In genomic region chr3:43286115-43286885, GRCh38 we compare ENCODE assay signal across 1 cellular context.
TF ChIP-seq lines count a peak whose summit lies in the region.

Gene SNRK, plus strand, starts transcription at chr3:43286540. Its CDS starts 16,664 bp downstream, at chr3:43303204.

TF ChIP-seq in A549, 52 proteins besides CTCF, POLR2A, EP300 and RAD21 (continued from another document):
- TF ChIP-seq, protein P1, sequence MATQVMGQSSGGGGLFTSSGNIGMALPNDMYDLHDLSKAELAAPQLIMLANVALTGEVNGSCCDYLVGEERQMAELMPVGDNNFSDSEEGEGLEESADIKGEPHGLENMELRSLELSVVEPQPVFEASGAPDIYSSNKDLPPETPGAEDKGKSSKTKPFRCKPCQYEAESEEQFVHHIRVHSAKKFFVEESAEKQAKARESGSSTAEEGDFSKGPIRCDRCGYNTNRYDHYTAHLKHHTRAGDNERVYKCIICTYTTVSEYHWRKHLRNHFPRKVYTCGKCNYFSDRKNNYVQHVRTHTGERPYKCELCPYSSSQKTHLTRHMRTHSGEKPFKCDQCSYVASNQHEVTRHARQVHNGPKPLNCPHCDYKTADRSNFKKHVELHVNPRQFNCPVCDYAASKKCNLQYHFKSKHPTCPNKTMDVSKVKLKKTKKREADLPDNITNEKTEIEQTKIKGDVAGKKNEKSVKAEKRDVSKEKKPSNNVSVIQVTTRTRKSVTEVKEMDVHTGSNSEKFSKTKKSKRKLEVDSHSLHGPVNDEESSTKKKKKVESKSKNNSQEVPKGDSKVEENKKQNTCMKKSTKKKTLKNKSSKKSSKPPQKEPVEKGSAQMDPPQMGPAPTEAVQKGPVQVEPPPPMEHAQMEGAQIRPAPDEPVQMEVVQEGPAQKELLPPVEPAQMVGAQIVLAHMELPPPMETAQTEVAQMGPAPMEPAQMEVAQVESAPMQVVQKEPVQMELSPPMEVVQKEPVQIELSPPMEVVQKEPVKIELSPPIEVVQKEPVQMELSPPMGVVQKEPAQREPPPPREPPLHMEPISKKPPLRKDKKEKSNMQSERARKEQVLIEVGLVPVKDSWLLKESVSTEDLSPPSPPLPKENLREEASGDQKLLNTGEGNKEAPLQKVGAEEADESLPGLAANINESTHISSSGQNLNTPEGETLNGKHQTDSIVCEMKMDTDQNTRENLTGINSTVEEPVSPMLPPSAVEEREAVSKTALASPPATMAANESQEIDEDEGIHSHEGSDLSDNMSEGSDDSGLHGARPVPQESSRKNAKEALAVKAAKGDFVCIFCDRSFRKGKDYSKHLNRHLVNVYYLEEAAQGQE (IDR thresholded peaks at IDR 0.05): no peak
- TF ChIP-seq HOXB13 (CRISPR knock-in tag; IDR thresholded peaks at IDR 0.05; ENCODE audit: low read depth): no peak
- no peak for TF ChIP-seq KDM1A (IDR thresholded peaks at IDR 0.05; ENCODE audit: low read depth)
- TF ChIP-seq FOXS1 (CRISPR knock-in tag; IDR thresholded peaks at IDR 0.05): no peak
- TF ChIP-seq NR3C1 (IDR thresholded peaks at IDR 0.05): no peak
